ENCODE assay signal across 12 cellular contexts in genomic region chr5:44660251-44660650, GRCh38.
"Had no signal": no experiment of that assay in that cellular context is flagged by ENCODE, and none has a peak within 500 bp of the region (broad histone marks: within the 10 kb centered on the region; RNA-seq: fewer than 3 reads in every experiment).

No MANE protein-coding gene starts in this region.

- H3K27me3 ChIP-seq: esophagus squamous epithelium, heart left ventricle, right atrium auricular region, sigmoid colon, suprapubic skin, thyroid gland had no signal

- H3K36me3 ChIP-seq: esophagus squamous epithelium, heart left ventricle, right atrium auricular region, sigmoid colon, suprapubic skin, thyroid gland had no signal

- H3K4me3 ChIP-seq: esophagus squamous epithelium, heart left ventricle, right atrium auricular region, sigmoid colon, skin epidermis, suprapubic skin, thyroid gland had no signal

- H3K9me3 ChIP-seq: thyroid gland had no signal

- H3K4me1 ChIP-seq: esophagus squamous epithelium, heart left ventricle, right atrium auricular region, sigmoid colon, suprapubic skin, thyroid gland had no signal

- DNase-seq: effector memory CD4-positive, alpha-beta T cell; esophagus squamous epithelium; heart left ventricle; hippocampal formation; natural killer cell; sigmoid colon; stimulated activated CD4-positive, alpha-beta T cell treated with anti-CD3 and anti-CD28 coated beads, Interleukin-12 subunit alpha, Interleukin-12 subunit beta, amount 100 ng/mL, for 4 hours; stimulated activated naive CD4-positive, alpha-beta T cell treated with Interleukin-2 at 50 U/mL for 16 hours; thyroid gland had no signal

- H3K27ac ChIP-seq: esophagus squamous epithelium, heart left ventricle, right atrium auricular region, sigmoid colon, suprapubic skin, thyroid gland had no signal
